In the genomic region with DNA sequence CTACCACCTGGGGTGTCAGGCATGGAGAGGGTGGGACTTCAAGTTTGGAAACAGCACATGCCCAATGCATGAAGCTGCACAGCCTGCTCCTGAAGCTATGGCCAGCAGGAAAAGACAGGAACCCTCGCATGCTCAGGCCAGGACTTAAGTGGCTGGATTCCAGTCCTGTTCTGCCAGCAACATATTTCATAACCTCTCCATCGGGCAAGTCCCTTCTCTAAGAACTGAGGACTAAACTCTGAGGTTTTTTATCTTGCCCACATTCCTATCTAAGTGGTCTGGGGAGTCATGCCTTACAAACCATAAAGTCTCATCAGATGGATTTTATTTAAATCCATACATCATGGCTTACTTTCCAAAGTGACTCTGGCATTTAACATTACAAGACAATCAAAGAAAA, we compare ENCODE assay signal across 1 cellular context.
A peak's percentile ranks its signal among the peaks of the same experiment; 100 is the strongest.
TF ChIP-seq lines count a peak whose summit lies in the region.

No MANE protein-coding gene starts in this region.

TF ChIP-seq in SK-N-SH, 30 proteins besides CTCF, POLR2A, EP300 and RAD21 (continued from another document):
- TF ChIP-seq, protein P1, sequence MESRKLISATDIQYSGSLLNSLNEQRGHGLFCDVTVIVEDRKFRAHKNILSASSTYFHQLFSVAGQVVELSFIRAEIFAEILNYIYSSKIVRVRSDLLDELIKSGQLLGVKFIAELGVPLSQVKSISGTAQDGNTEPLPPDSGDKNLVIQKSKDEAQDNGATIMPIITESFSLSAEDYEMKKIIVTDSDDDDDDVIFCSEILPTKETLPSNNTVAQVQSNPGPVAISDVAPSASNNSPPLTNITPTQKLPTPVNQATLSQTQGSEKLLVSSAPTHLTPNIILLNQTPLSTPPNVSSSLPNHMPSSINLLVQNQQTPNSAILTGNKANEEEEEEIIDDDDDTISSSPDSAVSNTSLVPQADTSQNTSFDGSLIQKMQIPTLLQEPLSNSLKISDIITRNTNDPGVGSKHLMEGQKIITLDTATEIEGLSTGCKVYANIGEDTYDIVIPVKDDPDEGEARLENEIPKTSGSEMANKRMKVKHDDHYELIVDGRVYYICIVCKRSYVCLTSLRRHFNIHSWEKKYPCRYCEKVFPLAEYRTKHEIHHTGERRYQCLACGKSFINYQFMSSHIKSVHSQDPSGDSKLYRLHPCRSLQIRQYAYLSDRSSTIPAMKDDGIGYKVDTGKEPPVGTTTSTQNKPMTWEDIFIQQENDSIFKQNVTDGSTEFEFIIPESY (IDR thresholded peaks at IDR 0.05; ENCODE audit: borderline replicate concordance, low read depth) = no peak
- TF ChIP-seq GATA2 (CRISPR knock-in tag; IDR thresholded peaks at IDR 0.05) (no peak), FOXM1 (IDR thresholded peaks at IDR 0.05; ENCODE audit: low read depth) (no peak), TAF1 (IDR thresholded peaks at IDR 0.05; ENCODE audit: borderline replicate concordance, low read depth, low read length) (no peak), JUND (IDR thresholded peaks at IDR 0.05) (0 out of 2 replicates have a peak, but pooled peaks have one; percentile 29), CHD2 (IDR thresholded peaks at IDR 0.05; ENCODE audit: low read length, partially characterized antibody) (no peak), TCF12 (IDR thresholded peaks at IDR 0.05) (peak; percentile 73), NRF1 (IDR thresholded peaks at IDR 0.05; ENCODE audit: low read depth, low read length) (no peak)
- TF ChIP-seq, protein P2, sequence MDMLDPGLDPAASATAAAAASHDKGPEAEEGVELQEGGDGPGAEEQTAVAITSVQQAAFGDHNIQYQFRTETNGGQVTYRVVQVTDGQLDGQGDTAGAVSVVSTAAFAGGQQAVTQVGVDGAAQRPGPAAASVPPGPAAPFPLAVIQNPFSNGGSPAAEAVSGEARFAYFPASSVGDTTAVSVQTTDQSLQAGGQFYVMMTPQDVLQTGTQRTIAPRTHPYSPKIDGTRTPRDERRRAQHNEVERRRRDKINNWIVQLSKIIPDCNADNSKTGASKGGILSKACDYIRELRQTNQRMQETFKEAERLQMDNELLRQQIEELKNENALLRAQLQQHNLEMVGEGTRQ (IDR thresholded peaks at IDR 0.05; ENCODE audit: borderline replicate concordance, low read depth, low read length) = no peak
- TF ChIP-seq, protein P3, sequence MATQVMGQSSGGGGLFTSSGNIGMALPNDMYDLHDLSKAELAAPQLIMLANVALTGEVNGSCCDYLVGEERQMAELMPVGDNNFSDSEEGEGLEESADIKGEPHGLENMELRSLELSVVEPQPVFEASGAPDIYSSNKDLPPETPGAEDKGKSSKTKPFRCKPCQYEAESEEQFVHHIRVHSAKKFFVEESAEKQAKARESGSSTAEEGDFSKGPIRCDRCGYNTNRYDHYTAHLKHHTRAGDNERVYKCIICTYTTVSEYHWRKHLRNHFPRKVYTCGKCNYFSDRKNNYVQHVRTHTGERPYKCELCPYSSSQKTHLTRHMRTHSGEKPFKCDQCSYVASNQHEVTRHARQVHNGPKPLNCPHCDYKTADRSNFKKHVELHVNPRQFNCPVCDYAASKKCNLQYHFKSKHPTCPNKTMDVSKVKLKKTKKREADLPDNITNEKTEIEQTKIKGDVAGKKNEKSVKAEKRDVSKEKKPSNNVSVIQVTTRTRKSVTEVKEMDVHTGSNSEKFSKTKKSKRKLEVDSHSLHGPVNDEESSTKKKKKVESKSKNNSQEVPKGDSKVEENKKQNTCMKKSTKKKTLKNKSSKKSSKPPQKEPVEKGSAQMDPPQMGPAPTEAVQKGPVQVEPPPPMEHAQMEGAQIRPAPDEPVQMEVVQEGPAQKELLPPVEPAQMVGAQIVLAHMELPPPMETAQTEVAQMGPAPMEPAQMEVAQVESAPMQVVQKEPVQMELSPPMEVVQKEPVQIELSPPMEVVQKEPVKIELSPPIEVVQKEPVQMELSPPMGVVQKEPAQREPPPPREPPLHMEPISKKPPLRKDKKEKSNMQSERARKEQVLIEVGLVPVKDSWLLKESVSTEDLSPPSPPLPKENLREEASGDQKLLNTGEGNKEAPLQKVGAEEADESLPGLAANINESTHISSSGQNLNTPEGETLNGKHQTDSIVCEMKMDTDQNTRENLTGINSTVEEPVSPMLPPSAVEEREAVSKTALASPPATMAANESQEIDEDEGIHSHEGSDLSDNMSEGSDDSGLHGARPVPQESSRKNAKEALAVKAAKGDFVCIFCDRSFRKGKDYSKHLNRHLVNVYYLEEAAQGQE (IDR thresholded peaks at IDR 0.05; ENCODE audit: low read depth, low read length) = no peak
TF ChIP-seq in SK-N-SH: peak in this region for 6.
